ENCODE assay signal across 23 cellular contexts in genomic region chrX:71627588-71628404, GRCh38. TPM values are rescaled to one million over a fixed set of nuclear protein-coding genes. Genes with fewer than 3 reads are reported as not detected.
DNase-seq lines count a peak whose midpoint lies in the region; ATAC-seq, FAIRE-seq and TF ChIP-seq lines count a peak whose summit lies in the region.
"Had no signal": no experiment of that assay in that cellular context is flagged by ENCODE, and none has a peak within 500 bp of the region (broad histone marks: within the 10 kb centered on the region; RNA-seq: fewer than 3 reads in every experiment).

No MANE protein-coding gene starts in this region.

- in situ Hi-C loops in GM12878 (cut with MboI), result no loop called here

- RAD21 ChIA-PET in GM12878 (lab: Charles Lee; ENCODE audit: unreplicated experiment), result no interaction called here

- H3K27ac ChIP-seq in A549 (no peak overlapping the region), GM12878 (ENCODE audit: control insufficient read depth, insufficient read depth) (peak overlapping the region; percentile 9; the same call in 1 of the 2 replicates)

- no peaks in the 10 kb centered on the region; the same call in 2 of the 3 replicates for H3K4me1 ChIP-seq in A549
- H3K4me1 ChIP-seq in GM12878 (ENCODE audit: control insufficient read depth, insufficient read depth, low read length), result peaks cover 40% of the 10 kb centered on the region

- CTCF ChIA-PET in A549 (lab: Yijun Ruan, JAX) (no interaction called here), GM12878 (lab: Yijun Ruan, JAX) (no interaction called here)

- no peaks in the 10 kb centered on the region for H4K20me1 ChIP-seq in GM12878 (ENCODE audit: control insufficient read depth, insufficient read depth)

- no peak overlapping the region for H3K4me3 ChIP-seq in A549
- H3K4me3 ChIP-seq in GM12878, result no peak overlapping the region

- ATAC-seq in A549, result no peak
- no peak for ATAC-seq in GM12878
- peak; percentile 27 for ATAC-seq in left colon
- ATAC-seq in GM18873 (IDR thresholded peaks at IDR 0.05; ENCODE audit: low FRiP score, unreplicated experiment), result no peak
- ATAC-seq: HCT116 had no signal

- H3K9ac ChIP-seq in GM12878 (ENCODE audit: control insufficient read depth, insufficient read depth, low read length), result no peak overlapping the region

- 79% methylated on average over 14 of the region's 14 CpGs for WGBS in A549 (ENCODE audit: missing lambda C conversion rate)
- WGBS in GM12878 (ENCODE audit: insufficient coverage, insufficient replicate concordance, low lambda C conversion rate, missing lambda C conversion rate), result 56% methylated on average over 14 of the region's 14 CpGs

- no peaks in the 10 kb centered on the region for H3K79me2 ChIP-seq in GM12878 (ENCODE audit: control insufficient read depth, insufficient read depth, low read length)

- POLR2A ChIA-PET in A549 (lab: Yijun Ruan, JAX), result no interaction called here
- POLR2A ChIA-PET in GM12878 (lab: Charles Lee), result no interaction called here

- H3K9me3 ChIP-seq in A549 (no peaks in the 10 kb centered on the region), GM12878 (replicated peaks; ENCODE audit: control insufficient read depth, insufficient read depth, low read length) (no peaks in the 10 kb centered on the region; the same call in 2 of the 3 replicates)

- TF ChIP-seq POLR2A in A549 (IDR thresholded peaks at IDR 0.05; ENCODE audit: low read length) (no peak), GM12878 (IDR thresholded peaks at IDR 0.05; ENCODE audit: low read depth, low read length) (no peak)

- TF ChIP-seq CTCF in A549 (IDR thresholded peaks at IDR 0.05) (no peak), GM12878 (IDR thresholded peaks at IDR 0.05 in 2 of 3, conservative IDR thresholded peaks at IDR 0.05 in 1 of 3; ENCODE audit: control insufficient read depth in 2 of 3, extremely low read depth in 1 of 3, insufficient read depth in 1 of 3, low read depth in 3 of 3, low read length in 3 of 3) (no peak)

- SMC1A ChIA-PET in GM12878 (lab: Charles Lee; ENCODE audit: uncharacterized antibody, unreplicated experiment), result no interaction called here

- no peak overlapping the region for H3K4me2 ChIP-seq in A549
- H3K4me2 ChIP-seq in GM12878 (ENCODE audit: control insufficient read depth, insufficient read depth), result no peak overlapping the region

- no peak overlapping the region for H2AFZ ChIP-seq in GM12878 (ENCODE audit: control insufficient read depth, low read depth, low read length)

- TF ChIP-seq EP300 in A549 (IDR thresholded peaks at IDR 0.05) (no peak), GM12878 (IDR thresholded peaks at IDR 0.05; ENCODE audit: borderline replicate concordance in 1 of 2, control insufficient read depth in 1 of 2, low read depth in 2 of 2, low read length in 2 of 2) (no peak)

- BruUV-seq in GM12878 (replicated peaks; lab: Mats Ljungman, UMichigan), result no TSS peak

- FAIRE-seq in A549 (lab: Jason Lieb, UNC) (no peak), GM12878 (lab: Jason Lieb, UNC) (no peak)
- FAIRE-seq: G401.6, H1, RCC 7860 had no signal

- DNase-seq in A549 (ENCODE audit: low read depth in 1 of 2, low spot score in 1 of 2) (no peak), AG20443 (ENCODE audit: low spot score) (peak; percentile 18), GM12878 (ENCODE audit: low read depth, low spot score) (no peak), left colon (no peak), HK-2 (ENCODE audit: unreplicated experiment) (no peak), AML-193 (lab: John Stamatoyannopoulos, UW) (no peak)
- DNase-seq in activated CD4-positive, alpha-beta T cell treated with anti-CD3 and anti-CD28 coated beads for 4 hours, result no peak
- DNase-seq: Kasumi-1, NCI-H1417 treated with DMSO at 0.1 percent for 48 hours, NCI-H187, NCI-H446 treated with DMSO at 0.1 percent for 48 hours, NCI-H526 treated with DMSO at 0.1 percent for 48 hours, OCI-M1, Right ventricle myocardium superior had no signal

- no peak for TF ChIP-seq RAD21 in A549 (conservative IDR thresholded peaks at IDR 0.05 in 1 of 2, IDR thresholded peaks at IDR 0.05 in 1 of 2)
- TF ChIP-seq RAD21 in GM12878 (IDR thresholded peaks at IDR 0.05; ENCODE audit: insufficient read depth, low read depth, low read length), result no peak

- intact Hi-C loops in GM12878 (cut with micrococcal nuclease; ENCODE audit: unreplicated experiment), result no loop called here
- intact Hi-C loops in left colon (cut with DNase I, micrococcal nuclease), result no loop called here

- no peaks in the 10 kb centered on the region for H3K27me3 ChIP-seq in GM12878 (replicated peaks in 1 of 2; ENCODE audit: control insufficient read depth in 2 of 2, insufficient read depth in 2 of 2, low read length in 1 of 2)

- H3K36me3 ChIP-seq in GM12878 (ENCODE audit: control insufficient read depth in 2 of 2, insufficient read depth in 2 of 2, low read length in 1 of 2), result no peaks in the 10 kb centered on the region

TF ChIP-seq in A549, 52 proteins besides CTCF, POLR2A, EP300 and RAD21:
- TF ChIP-seq, protein P1, sequence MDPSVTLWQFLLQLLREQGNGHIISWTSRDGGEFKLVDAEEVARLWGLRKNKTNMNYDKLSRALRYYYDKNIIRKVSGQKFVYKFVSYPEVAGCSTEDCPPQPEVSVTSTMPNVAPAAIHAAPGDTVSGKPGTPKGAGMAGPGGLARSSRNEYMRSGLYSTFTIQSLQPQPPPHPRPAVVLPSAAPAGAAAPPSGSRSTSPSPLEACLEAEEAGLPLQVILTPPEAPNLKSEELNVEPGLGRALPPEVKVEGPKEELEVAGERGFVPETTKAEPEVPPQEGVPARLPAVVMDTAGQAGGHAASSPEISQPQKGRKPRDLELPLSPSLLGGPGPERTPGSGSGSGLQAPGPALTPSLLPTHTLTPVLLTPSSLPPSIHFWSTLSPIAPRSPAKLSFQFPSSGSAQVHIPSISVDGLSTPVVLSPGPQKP (IDR thresholded peaks at IDR 0.05; ENCODE audit: low read depth, low read length), result no peak
- TF ChIP-seq MAFK (IDR thresholded peaks at IDR 0.05; ENCODE audit: partially characterized antibody), result peak; percentile 49

TF ChIP-seq in GM12878, 131 proteins besides CTCF, POLR2A, EP300 and RAD21 (continues in another document):
- TF ChIP-seq TARDBP (IDR thresholded peaks at IDR 0.05; ENCODE audit: borderline replicate concordance), result no peak

RNA-seq across cellular contexts. Expression of gene CXCR3, which starts 9.5 kb away (rescaled TPM):
- not detected in 2 replicates for polyA plus RNA-seq in A549 (2011; rRNA removed)
- not detected in 2 replicates for polyA plus RNA-seq in A549 (2012; cell fraction: cytosol; rRNA removed)
- polyA plus RNA-seq in A549 (2012; cell fraction: nucleus; rRNA removed), result not detected in 2 replicates
- not detected in 3 replicates for polyA plus RNA-seq in A549 (2017; fragmentation: RNase III; extraction: RNeasy Plus Mini Kit Qiagen cat#74134 plus additional on column Dnase treatment)
- polyA minus RNA-seq in A549 (2011; rRNA and poly(A)+ RNA removed), result not detected in 2 replicates
- 7.8 and 8.0 TPM in 2 replicates for total RNA-seq in GM12878 (2013; cell fraction: nucleolus; rRNA removed)
- total RNA-seq in GM12878 (2014; rRNA removed), result 18.0 and 24.9 TPM in 2 replicates
- 4.5 and 6.8 TPM in 2 replicates for total RNA-seq in GM12878 (2014; rRNA removed; fragmentation: Illumina TruSeq; extraction: Trizol)
- 45.4 and 48.2 TPM in 2 replicates for total RNA-seq in GM12878 (2021)
- polyA plus RNA-seq in GM12878 (2011; ENCODE audit: low read depth), result 20.9 TPM
- 0.37 and 3.0 TPM in 2 replicates for polyA plus RNA-seq in GM12878 (2011; rRNA removed)
- polyA plus RNA-seq in GM12878 (2011; cell fraction: cytosol; rRNA removed), result 5.1 and 8.0 TPM in 2 replicates
- polyA plus RNA-seq in GM12878 (2011; cell fraction: nucleus; rRNA removed), result 12.0 and 20.8 TPM in 2 replicates
- polyA plus RNA-seq in GM12878 (2012), result 24.8 and 41.5 TPM in 2 replicates
- 1.7 and 11.7 TPM in 2 replicates for polyA plus RNA-seq in GM12878 (2014; fragmentation: Illumina TruSeq; extraction: Trizol)
- 1 to 10 TPM; 1.4 to 6.7 TPM for polyA plus RNA-seq in GM12878 (2014; fragmentation: Nextera tagmentation; extraction: Ambion mirVana)
- 19.7 and 27.7 TPM in 2 replicates for polyA plus RNA-seq in GM12878 (2014; rRNA removed)
- 10 to 100 TPM; 47.6 to 48.0 TPM for polyA plus RNA-seq in GM12878 (2016; fragmentation: Nextera tagmentation; extraction: Ambion mirVana)
- 3.9 and 8.1 TPM in 2 replicates for polyA minus RNA-seq in GM12878 (2011; rRNA and poly(A)+ RNA removed)
- polyA minus RNA-seq in GM12878 (2011; cell fraction: cytosol; rRNA and poly(A)+ RNA removed), result 7.7 and 10.4 TPM in 2 replicates
- 12.7 and 27.5 TPM in 2 replicates for polyA minus RNA-seq in GM12878 (2011; cell fraction: nucleus; rRNA and poly(A)+ RNA removed)
- 1 to 10 TPM; 2.3 to 2.7 TPM for total RNA-seq in left colon
- total RNA-seq: A673, Daoy, H1, MCF 10A, SK-MEL-5 had no signal
- polyA plus RNA-seq: H1 had no signal

RNA-seq across cellular contexts. Expression of gene GCNA, which starts 49.6 kb away (rescaled TPM):
- polyA plus RNA-seq in A549 (2011; rRNA removed), result 1.5 and 1.7 TPM in 2 replicates
- polyA plus RNA-seq in A549 (2012; cell fraction: cytosol; rRNA removed), result 0.45 and 0.61 TPM in 2 replicates
- 2.0 and 3.5 TPM in 2 replicates for polyA plus RNA-seq in A549 (2012; cell fraction: nucleus; rRNA removed)
- polyA plus RNA-seq in A549 (2017; fragmentation: RNase III; extraction: RNeasy Plus Mini Kit Qiagen cat#74134 plus additional on column Dnase treatment), result 1.4 to 1.6 TPM (median 1.6 TPM) in 3 replicates
- polyA minus RNA-seq in A549 (2011; rRNA and poly(A)+ RNA removed), result 1.0 and 2.1 TPM in 2 replicates
- 5.3 and 7.3 TPM in 2 replicates for total RNA-seq in GM12878 (2013; cell fraction: nucleolus; rRNA removed)
- total RNA-seq in GM12878 (2014; rRNA removed), result 0.62 and 1.8 TPM in 2 replicates
- 1.4 and 1.9 TPM in 2 replicates for total RNA-seq in GM12878 (2014; rRNA removed; fragmentation: Illumina TruSeq; extraction: Trizol)
- total RNA-seq in GM12878 (2021), result 1.0 and 1.3 TPM in 2 replicates
- 0.51 TPM for polyA plus RNA-seq in GM12878 (2011; ENCODE audit: low read depth)
- polyA plus RNA-seq in GM12878 (2011; rRNA removed), result 1.3 and 2.1 TPM in 2 replicates
- 0.51 and 0.53 TPM in 2 replicates for polyA plus RNA-seq in GM12878 (2011; cell fraction: cytosol; rRNA removed)
- polyA plus RNA-seq in GM12878 (2011; cell fraction: nucleus; rRNA removed), result 4.2 and 6.0 TPM in 2 replicates
- polyA plus RNA-seq in GM12878 (2012), result 0.58 and 1.4 TPM in 2 replicates
- polyA plus RNA-seq in GM12878 (2014; fragmentation: Illumina TruSeq; extraction: Trizol), result 1.6 and 2.8 TPM in 2 replicates
- polyA plus RNA-seq in GM12878 (2014; fragmentation: Nextera tagmentation; extraction: Ambion mirVana), result 1 to 10 TPM in 1 of 2 experiments, under 1 TPM in 1; 0.69 to 1.1 TPM
- polyA plus RNA-seq in GM12878 (2014; rRNA removed), result 0.81 and 1.4 TPM in 2 replicates
- under 1 TPM; 0.37 to 0.72 TPM for polyA plus RNA-seq in GM12878 (2016; fragmentation: Nextera tagmentation; extraction: Ambion mirVana)
- 1.3 and 1.8 TPM in 2 replicates for polyA minus RNA-seq in GM12878 (2011; rRNA and poly(A)+ RNA removed)
- polyA minus RNA-seq in GM12878 (2011; cell fraction: cytosol; rRNA and poly(A)+ RNA removed), result not detected in 2 replicates
- polyA minus RNA-seq in GM12878 (2011; cell fraction: nucleus; rRNA and poly(A)+ RNA removed), result 1.3 and 1.6 TPM in 2 replicates
- 1 to 10 TPM; 1.1 to 1.2 TPM for total RNA-seq in left colon
